ENCODE assay signal across 1 cellular context in genomic region chr1:26233903-26234643, GRCh38.
TF ChIP-seq lines count a peak whose summit lies in the region.

TSS of gene CEP85 (plus strand) at chr1:26234200. CDS start at chr1:26239784, 5,584 bp downstream.

TF ChIP-seq in GM12878, 131 proteins besides CTCF, POLR2A, EP300 and RAD21 (continued from another document and continues in another):
- TF ChIP-seq USF2 (IDR thresholded peaks at IDR 0.05; ENCODE audit: borderline replicate concordance, low read depth, low read length), result no peak
- TF ChIP-seq KAT2A (conservative IDR thresholded peaks at IDR 0.05; ENCODE audit: control insufficient read depth, low read depth, low read length), result no peak
- TF ChIP-seq ZBTB40 (IDR thresholded peaks at IDR 0.05; ENCODE audit: borderline replicate concordance), result no peak
- no peak for TF ChIP-seq ZNF217 (IDR thresholded peaks at IDR 0.05)
- TF ChIP-seq GABPA (IDR thresholded peaks at IDR 0.05; ENCODE audit: low read depth), result no peak
- peak; percentile 90; the same call in 1 of the 2 replicates for TF ChIP-seq SMARCA5 (IDR thresholded peaks at IDR 0.05)
- TF ChIP-seq FOS (IDR thresholded peaks at IDR 0.05; ENCODE audit: borderline replicate concordance, extremely low read depth, insufficient read length), result peak; percentile 39
- no peak for TF ChIP-seq EED (IDR thresholded peaks at IDR 0.05; ENCODE audit: low read depth)
- no peak for TF ChIP-seq KDM1A (IDR thresholded peaks at IDR 0.05; ENCODE audit: borderline replicate concordance)
- no peak for TF ChIP-seq PBX3 (IDR thresholded peaks at IDR 0.05; ENCODE audit: insufficient replicate concordance, low read depth, low read length)
- no peak for TF ChIP-seq ZNF274 (IDR thresholded peaks at IDR 0.05; ENCODE audit: insufficient read depth, insufficient read length)
- peak; percentile 52 to 70; a peak in 2 of 4 replicates for TF ChIP-seq BHLHE40 (IDR thresholded peaks at IDR 0.05; ENCODE audit: borderline replicate concordance in 1 of 2, low read depth in 2 of 2, low read length in 1 of 2)
- no peak for TF ChIP-seq BCL11A (IDR thresholded peaks at IDR 0.05; ENCODE audit: low read depth, low read length)
- TF ChIP-seq NBN (IDR thresholded peaks at IDR 0.05), result 0 out of 2 replicates have a peak, but pooled peaks have one; percentile 75
- TF ChIP-seq SREBF2 (IDR thresholded peaks at IDR 0.05; ENCODE audit: low read length), result no peak
- TF ChIP-seq POLR2AphosphoS5 (IDR thresholded peaks at IDR 0.05; ENCODE audit: low read length), result peak; percentile 87
- TF ChIP-seq JUND (IDR thresholded peaks at IDR 0.05; ENCODE audit: low read depth, low read length), result no peak
- no peak for TF ChIP-seq ZNF592 (IDR thresholded peaks at IDR 0.05)
- no peak for TF ChIP-seq FOXM1 (IDR thresholded peaks at IDR 0.05; ENCODE audit: low read depth, low read length)
- TF ChIP-seq NRF1 (conservative IDR thresholded peaks at IDR 0.05; ENCODE audit: low read depth, low read length), result peak; percentile 79
- TF ChIP-seq NR2C2 (IDR thresholded peaks at IDR 0.05; ENCODE audit: borderline replicate concordance, control insufficient read depth, insufficient read length, low read depth), result no peak
- TF ChIP-seq TARDBP (IDR thresholded peaks at IDR 0.05; ENCODE audit: borderline replicate concordance), result no peak
- no peak for TF ChIP-seq HDAC6 (IDR thresholded peaks at IDR 0.05; ENCODE audit: unreplicated experiment)
- TF ChIP-seq SUPT20H (IDR thresholded peaks at IDR 0.05; ENCODE audit: borderline replicate concordance, control insufficient read depth, low read depth, low read length), result no peak
- TF ChIP-seq ZZZ3 (IDR thresholded peaks at IDR 0.05; ENCODE audit: control insufficient read depth, insufficient read length, low read depth), result no peak
- TF ChIP-seq SREBF1 (IDR thresholded peaks at IDR 0.05; ENCODE audit: low read length), result peak; percentile 10; the same call in 1 of the 2 replicates
- TF ChIP-seq RBBP5 (conservative IDR thresholded peaks at IDR 0.05), result no peak
- no peak for TF ChIP-seq MEF2B (IDR thresholded peaks at IDR 0.05; ENCODE audit: partially characterized antibody, poor library complexity, severe bottlenecking)
- TF ChIP-seq ETV6 (conservative IDR thresholded peaks at IDR 0.05 in 1 of 2, IDR thresholded peaks at IDR 0.05 in 1 of 2; ENCODE audit: borderline replicate concordance in 1 of 2, low read depth in 1 of 2), result no peak
- TF ChIP-seq WRNIP1 (IDR thresholded peaks at IDR 0.05; ENCODE audit: borderline replicate concordance, low read depth, low read length), result no peak
- no peak for TF ChIP-seq SIX5 (IDR thresholded peaks at IDR 0.05; ENCODE audit: low read depth, low read length, severe bottlenecking)
- no peak for TF ChIP-seq FOXK2 (IDR thresholded peaks at IDR 0.05)
- TF ChIP-seq KLF5 (IDR thresholded peaks at IDR 0.05; ENCODE audit: partially characterized antibody), result peak; percentile 36
- no peak for TF ChIP-seq ZNF24 (IDR thresholded peaks at IDR 0.05)
- no peak for TF ChIP-seq ZNF622 (IDR thresholded peaks at IDR 0.05)
- TF ChIP-seq E2F4 (IDR thresholded peaks at IDR 0.05; ENCODE audit: low read depth, low read length), result no peak
- TF ChIP-seq IRF4 (IDR thresholded peaks at IDR 0.05; ENCODE audit: low read depth, low read length), result no peak
- peak in 1 of 2 experiments; percentile 78; a peak in 2 of 3 replicates for TF ChIP-seq EGR1 (IDR thresholded peaks at IDR 0.05; ENCODE audit: borderline replicate concordance in 1 of 2, low read depth in 2 of 2, low read length in 2 of 2)
- TF ChIP-seq MYB (IDR thresholded peaks at IDR 0.05; ENCODE audit: borderline replicate concordance, low read depth, low read length), result peak; percentile 54; the same call in 1 of the 2 replicates
- no peak for TF ChIP-seq NFIC (IDR thresholded peaks at IDR 0.05; ENCODE audit: low read depth, low read length)
- peak; percentile 76 for TF ChIP-seq RUNX3 (IDR thresholded peaks at IDR 0.05; ENCODE audit: low read length)
- no peak for TF ChIP-seq ATF2 (IDR thresholded peaks at IDR 0.05; ENCODE audit: low read length)
- TF ChIP-seq MYC (IDR thresholded peaks at IDR 0.05; ENCODE audit: insufficient read depth, insufficient read length, insufficient replicate concordance, low read length, severe bottlenecking), result no peak
- TF ChIP-seq CUX1 (IDR thresholded peaks at IDR 0.05; ENCODE audit: insufficient replicate concordance, low read depth, low read length), result no peak
- no peak for TF ChIP-seq HDAC2 (IDR thresholded peaks at IDR 0.05)
- TF ChIP-seq TBL1XR1 (IDR thresholded peaks at IDR 0.05; ENCODE audit: low read depth, low read length), result no peak
- TF ChIP-seq TCF3 (IDR thresholded peaks at IDR 0.05; ENCODE audit: borderline replicate concordance, insufficient read depth, low read depth, low read length), result no peak
- no peak for TF ChIP-seq MTA3 (IDR thresholded peaks at IDR 0.05; ENCODE audit: borderline replicate concordance, low read length)
